Comparison of ENCODE assay signal across 9 cellular contexts in the genomic region with DNA sequence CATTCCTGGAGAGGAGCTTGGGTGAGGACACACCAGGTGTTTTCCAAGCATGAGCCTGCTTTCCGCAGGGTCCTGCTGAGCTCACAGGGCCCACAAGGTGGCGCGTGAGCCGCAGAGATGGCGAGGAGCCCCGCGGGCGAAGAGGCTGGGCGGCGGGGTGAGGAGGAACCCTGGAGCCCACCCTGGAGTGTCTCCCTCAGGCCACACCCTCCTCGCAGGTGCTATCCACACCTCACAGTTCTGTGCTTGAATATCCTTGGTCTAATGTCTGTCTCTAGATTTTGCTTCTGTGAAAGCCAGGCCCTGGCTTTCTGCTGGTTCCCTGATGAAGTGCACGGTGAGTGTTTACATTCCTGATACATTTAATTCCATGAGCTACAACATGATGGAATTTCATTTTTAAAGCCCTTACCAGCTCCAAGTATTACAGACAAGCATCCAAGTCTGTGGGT.
DNase-seq lines count a peak whose midpoint lies in the region; ATAC-seq and TF ChIP-seq lines count a peak whose summit lies in the region.
"Had no signal": no experiment of that assay in that cellular context is flagged by ENCODE, and none has a peak within 500 bp of the region (broad histone marks: within the 10 kb centered on the region; RNA-seq: fewer than 3 reads in every experiment).

No MANE protein-coding gene starts in this region.

- DNase-seq in NCI-H146 treated with DMSO at 0.1 percent for 48 hours (lab: John Stamatoyannopoulos, UW; ENCODE audit: unreplicated experiment) (peak; percentile 10), osteocyte (ENCODE audit: extremely low spot score, unreplicated experiment) (no peak)
- DNase-seq: activated T-cell treated with anti-CD3 and anti-CD28 coated beads, Interleukin-2, amount 50 U/mL, for 4 hours had no signal

- H3K36me3 ChIP-seq in endocrine pancreas (ENCODE audit: control insufficient read depth, insufficient read depth, low read length) = no peaks in the 10 kb centered on the region
- H3K36me3 ChIP-seq in parathyroid adenoma (ENCODE audit: control insufficient read depth, insufficient read depth, low read length) = no peaks in the 10 kb centered on the region

- H3K27ac ChIP-seq in C4-2B = no peak overlapping the region
- no peak overlapping the region for H3K27ac ChIP-seq in parathyroid adenoma

- H3K9me3 ChIP-seq in endocrine pancreas (ENCODE audit: control insufficient read depth, low read length) (no peaks in the 10 kb centered on the region), parathyroid adenoma (ENCODE audit: control insufficient read depth, low read length) (no peaks in the 10 kb centered on the region)

- TF ChIP-seq CTCF in C4-2B (conservative IDR thresholded peaks at IDR 0.05) (peak; percentile 96), parathyroid adenoma (IDR thresholded peaks at IDR 0.05) (peak; percentile 65), osteocyte (IDR thresholded peaks at IDR 0.05) (no peak)

- peaks cover 42% of the 10 kb centered on the region for H3K9me3 Mint-ChIP-seq in osteocyte (ENCODE audit: unreplicated experiment)

- H3K4me3 Mint-ChIP-seq in osteocyte (ENCODE audit: unreplicated experiment) = no peak overlapping the region
- H3K4me3 Mint-ChIP-seq: activated T-cell treated with anti-CD3 and anti-CD28 coated beads, Interleukin-2, amount 50 U/mL, for 4 hours had no signal

- H3K27me3 Mint-ChIP-seq in osteocyte (ENCODE audit: unreplicated experiment) = no peaks in the 10 kb centered on the region

- H3K4me1 ChIP-seq in endocrine pancreas (ENCODE audit: control insufficient read depth, insufficient read depth, low read length) (peaks cover 11% of the 10 kb centered on the region), parathyroid adenoma (peaks cover 12% of the 10 kb centered on the region)

- peak overlapping the region; percentile 23 for H2AFZ ChIP-seq in parathyroid adenoma

- H3K9ac ChIP-seq in endocrine pancreas (ENCODE audit: control insufficient read depth, insufficient read depth, low read length) = peak overlapping the region; percentile 2
- no peak overlapping the region for H3K9ac ChIP-seq in parathyroid adenoma

- ATAC-seq in GM19397 (IDR thresholded peaks at IDR 0.05; ENCODE audit: unreplicated experiment) (peak; percentile 55), HG03045 (IDR thresholded peaks at IDR 0.05; ENCODE audit: unreplicated experiment) (no peak), HG03442 (IDR thresholded peaks at IDR 0.05; ENCODE audit: unreplicated experiment) (no peak)

- no peaks in the 10 kb centered on the region for H3K27me3 ChIP-seq in endocrine pancreas (ENCODE audit: control insufficient read depth, insufficient read depth, low read length)
- H3K27me3 ChIP-seq in parathyroid adenoma (ENCODE audit: control insufficient read depth, insufficient read depth, low read length) = no peaks in the 10 kb centered on the region

- no peaks in the 10 kb centered on the region for H3K79me2 ChIP-seq in parathyroid adenoma

- peak overlapping the region; percentile 7 for H3K4me2 ChIP-seq in parathyroid adenoma (ENCODE audit: low read length)

- no peak overlapping the region for H3K27ac Mint-ChIP-seq in osteocyte (ENCODE audit: unreplicated experiment)

- no peaks in the 10 kb centered on the region for H3K4me1 Mint-ChIP-seq in osteocyte (ENCODE audit: unreplicated experiment)

- no peaks in the 10 kb centered on the region for H3K36me3 Mint-ChIP-seq in osteocyte (ENCODE audit: unreplicated experiment)

- H3K4me3 ChIP-seq in endocrine pancreas (ENCODE audit: control insufficient read depth, insufficient read depth, low read length) = peak overlapping the region; percentile 60
- no peak overlapping the region for H3K4me3 ChIP-seq in parathyroid adenoma (ENCODE audit: low read depth, low read length)
